Comparison of ENCODE assay signal across 24 cellular contexts in genomic region chr13:112742583-112742982, GRCh38.
"Had no signal": no experiment of that assay in that cellular context is flagged by ENCODE, and none has a peak within 500 bp of the region (broad histone marks: within the 10 kb centered on the region; RNA-seq: fewer than 3 reads in every experiment).

No MANE protein-coding gene starts in this region.

- H3K4me3 Mint-ChIP-seq: activated CD4-positive, alpha-beta memory T cell treated with anti-CD3 and anti-CD28 coated beads for 36 hours; activated CD4-positive, alpha-beta T cell treated with anti-CD3 and anti-CD28 coated beads, Interleukin-2, amount 10 ng/mL, durations not matched to agents 24 days and 14 days; activated naive CD8-positive, alpha-beta T cell; naive thymus-derived CD8-positive, alpha-beta T cell had no signal

- DNase-seq: activated CD4-positive, alpha-beta memory T cell treated with anti-CD3 and anti-CD28 coated beads for 36 hours; activated CD4-positive, alpha-beta T cell treated with anti-CD3 and anti-CD28 coated beads, Interleukin-2, amount 10 ng/mL, durations not matched to agents 24 days and 14 days; activated CD4-positive, CD25-positive, alpha-beta regulatory T cell treated with anti-CD3 and anti-CD28 coated beads, Interleukin-2, amount 50 U/mL, for 72 hours; activated CD8-positive, alpha-beta memory T cell treated with anti-CD3 and anti-CD28 coated beads, Interleukin-2, amount 50 U/mL, for 4 hours; activated naive CD4-positive, alpha-beta T cell; activated T-cell treated with anti-CD3 and anti-CD28 coated beads, Interleukin-2, amount 50 U/mL, for 1 hour; body of pancreas; dorsolateral prefrontal cortex; effector memory CD4-positive, alpha-beta T cell; erythroblast; gastrocnemius medialis; glutamatergic neuron; left lung; lower lobe of right lung; mesenchymal stem cell; naive thymus-derived CD8-positive, alpha-beta T cell; right cardiac atrium; stimulated activated CD4-positive, alpha-beta T cell treated with anti-CD3 and anti-CD28 coated beads, Interleukin-2, amount 100 ng/mL, for 48 hours; stimulated activated naive CD4-positive, alpha-beta T cell treated with Interleukin-2 at 50 U/mL for 16 hours; T-helper 1 cell had no signal

- H3K9me3 ChIP-seq: body of pancreas, gastrocnemius medialis, left lung, lower lobe of right lung, tibial nerve had no signal

- H3K36me3 ChIP-seq: gastrocnemius medialis, left lung, lower lobe of right lung, tibial nerve had no signal

- ATAC-seq: body of pancreas; gastrocnemius medialis; left lung; lower lobe of right lung; naive thymus-derived CD8-positive, alpha-beta T cell; right cardiac atrium had no signal

- H3K27me3 ChIP-seq: body of pancreas, dorsolateral prefrontal cortex, gastrocnemius medialis, left lung, tibial nerve had no signal

- H3K36me3 Mint-ChIP-seq: activated CD4-positive, alpha-beta memory T cell treated with anti-CD3 and anti-CD28 coated beads for 36 hours; activated naive CD8-positive, alpha-beta T cell; naive thymus-derived CD8-positive, alpha-beta T cell had no signal

- H3K9me3 Mint-ChIP-seq: activated CD4-positive, alpha-beta memory T cell treated with anti-CD3 and anti-CD28 coated beads for 36 hours; activated CD4-positive, alpha-beta T cell treated with anti-CD3 and anti-CD28 coated beads, Interleukin-2, amount 10 ng/mL, durations not matched to agents 24 days and 14 days; naive thymus-derived CD8-positive, alpha-beta T cell had no signal

- H3K27ac Mint-ChIP-seq: activated CD4-positive, alpha-beta memory T cell treated with anti-CD3 and anti-CD28 coated beads for 36 hours; activated CD4-positive, alpha-beta T cell treated with anti-CD3 and anti-CD28 coated beads, Interleukin-2, amount 10 ng/mL, durations not matched to agents 24 days and 14 days; activated naive CD8-positive, alpha-beta T cell had no signal

- H3K27me3 Mint-ChIP-seq: activated CD4-positive, alpha-beta memory T cell treated with anti-CD3 and anti-CD28 coated beads for 36 hours; activated CD4-positive, alpha-beta T cell treated with anti-CD3 and anti-CD28 coated beads, Interleukin-2, amount 10 ng/mL, durations not matched to agents 24 days and 14 days; activated naive CD8-positive, alpha-beta T cell; naive thymus-derived CD8-positive, alpha-beta T cell had no signal

- H3K27ac ChIP-seq: body of pancreas, coronary artery, left lung, lower lobe of right lung, VCaP had no signal

- H3K4me3 ChIP-seq: body of pancreas, coronary artery, dorsolateral prefrontal cortex, gastrocnemius medialis, left lung, lower lobe of right lung, tibial nerve had no signal
